Comparison of ENCODE assay signal across 24 cellular contexts in the genomic region with DNA sequence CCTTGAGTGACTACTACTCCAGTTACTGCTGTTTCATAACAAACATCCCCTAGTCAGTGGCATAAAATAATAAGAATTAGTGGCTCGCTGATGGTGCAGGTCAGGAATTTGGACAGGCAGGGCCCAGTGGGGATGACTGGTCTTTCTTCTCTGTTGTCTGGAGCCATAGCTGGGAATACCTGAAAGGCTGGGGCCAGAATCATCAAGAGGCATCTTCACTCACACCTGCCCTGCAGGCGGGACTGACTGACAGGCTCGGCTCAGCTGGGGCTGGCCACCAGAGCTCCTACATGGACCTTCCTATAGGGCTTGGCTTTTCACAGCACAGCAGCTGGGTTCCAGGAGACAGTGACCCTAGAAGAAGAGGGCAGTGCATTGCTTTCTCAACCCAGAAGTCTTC.
"Had no signal": no experiment of that assay in that cellular context is flagged by ENCODE, and none has a peak within 500 bp of the region (broad histone marks: within the 10 kb centered on the region; RNA-seq: fewer than 3 reads in every experiment).

No MANE protein-coding gene starts in this region.

- DNase-seq: Kasumi-1, MM.1S, NCI-H1092 treated with DMSO at 0.1 percent for 48 hours, NCI-H1436, NCI-H1694, NCI-H187 treated with DMSO at 0.1 percent for 48 hours, NCI-H2081, NCI-H2171, NCI-H226, NCI-H446, NCI-H510A, NCI-H524 treated with DMSO at 0.1 percent for 48 hours, NCI-H69, NCI-H774, Right ventricle myocardium superior, RPMI8226, SIG-M5 had no signal

- FAIRE-seq: HTR-8/SVneo, K562, RCC 7860 had no signal

- H3K4me2 ChIP-seq: KMS-11 had no signal

- H3K4me1 ChIP-seq: SJSA1 had no signal

- H3K4me3 ChIP-seq: K562, SJSA1, SK-N-MC had no signal

- ATAC-seq: K562 had no signal

- H3K9me3 ChIP-seq: SJSA1 had no signal

- H3K9ac ChIP-seq: KMS-11 had no signal

- H3K27ac ChIP-seq: HL-60, KMS-11, SJSA1, SK-N-MC had no signal

- H3K36me3 ChIP-seq: SJSA1 had no signal
